ENCODE assay signal across 8 cellular contexts in genomic region chr10:58267713-58268453, GRCh38. TPM values are rescaled to one million over a fixed set of nuclear protein-coding genes. Genes with fewer than 3 reads are reported as not detected.
A peak's percentile ranks its signal among the peaks of the same experiment; 100 is the strongest.
DNase-seq lines count a peak whose midpoint lies in the region; ATAC-seq, FAIRE-seq and TF ChIP-seq lines count a peak whose summit lies in the region.

Gene IPMK, minus strand, starts transcription at chr10:58267894. Its CDS starts 283 bp downstream, at chr10:58267611.

- no peaks in the 10 kb centered on the region for H3K27me3 Mint-ChIP-seq in T-cell

- H3K4me1 Mint-ChIP-seq in T-cell: peaks cover 50 to 53% (median 51%) of the 10 kb centered on the region in 3 donors

- no peak for TF ChIP-seq CTCF in adrenal gland (IDR thresholded peaks at IDR 0.05)
- TF ChIP-seq CTCF in left ventricle myocardium inferior (IDR thresholded peaks at IDR 0.05; ENCODE audit: borderline replicate concordance): no peak
- no peak for TF ChIP-seq CTCF in psoas muscle (IDR thresholded peaks at IDR 0.05)

- CTCF ChIA-PET in T-cell (lab: Charles Lee): interaction anchor here (0.6 to 2.3 kb wide), 4 partner anchors 23 to 118 kb away, joined by 3 to 15 read pairs (median 4); partner anchors contain the start of gene TFAM (in 1 of the 2)

- TF ChIP-seq POLR2A in GM12891 (IDR thresholded peaks at IDR 0.05; ENCODE audit: low read depth, low read length) (no peak), adrenal gland (IDR thresholded peaks at IDR 0.05) (peak; percentile 86 to 89)

- peak within 1 kb of the TSS; percentile 96 to 99 (median 97) for H3K4me3 Mint-ChIP-seq in T-cell

- DNase-seq in GM12891 (ENCODE audit: insufficient read length, low spot score) (peak; percentile 56), NCI-H1105 treated with DMSO at 0.1 percent for 48 hours (lab: John Stamatoyannopoulos, UW) (peak; percentile 62), T-cell (peak; percentile 87 to 97 (median 93)), adrenal gland (peak; percentile 96 to 97 (median 96)), left ventricle myocardium inferior (peak; percentile 96), psoas muscle (peak; percentile 95 to 98)

- no peaks in the 10 kb centered on the region for H3K9me3 Mint-ChIP-seq in T-cell

- H3K9me3 ChIP-seq in adrenal gland (replicated peaks in 1 of 3) (no peaks in the 10 kb centered on the region), left ventricle myocardium inferior (replicated peaks) (no peaks in the 10 kb centered on the region), psoas muscle (no peaks in the 10 kb centered on the region)

- POLR2A ChIA-PET in T-cell (lab: Charles Lee): no interaction called here

- H3K27ac ChIP-seq in adrenal gland (peak within 1 kb of the TSS; percentile 93 to 96 (median 94)), left ventricle myocardium inferior (replicated peaks) (peak within 1 kb of the TSS; percentile 93), psoas muscle (peak within 1 kb of the TSS; percentile 97), urinary bladder (ENCODE audit: low read depth) (peak within 1 kb of the TSS; percentile 97)

- H3K36me3 ChIP-seq in adrenal gland (replicated peaks in 1 of 2) (no peaks in the 10 kb centered on the region), left ventricle myocardium inferior (no peaks in the 10 kb centered on the region), psoas muscle (ENCODE audit: insufficient read depth in 1 of 2, low read depth in 1 of 2) (no peaks in the 10 kb centered on the region), urinary bladder (ENCODE audit: insufficient read depth) (no peaks in the 10 kb centered on the region)

- intact Hi-C loops in adrenal gland (cut with DNase I): no loop called here
- intact Hi-C loops in left ventricle myocardium inferior (cut with micrococcal nuclease): no loop called here
- intact Hi-C loops in psoas muscle (cut with DNase I): no loop called here

- WGBS in adrenal gland, 4 donors: 0 to 1% (median 1%) methylated on average over 23 to 76 of the region's 76 CpGs
- 0 to 1% (median 0%) methylated on average over 33 to 76 of the region's 76 CpGs for WGBS in psoas muscle, 3 donors
- under 1% methylated on average over 76 of the region's 76 CpGs for WGBS in urinary bladder

- ATAC-seq in HG02678 (IDR thresholded peaks at IDR 0.05; ENCODE audit: unreplicated experiment) (peak; percentile 60), T-cell (replicated peaks in 1 of 4) (peak; percentile 71 to 75 (median 74)), psoas muscle (peak; percentile 81 to 86 (median 86))

- H3K27ac Mint-ChIP-seq in T-cell: peak within 1 kb of the TSS; percentile 91 to 94

- FAIRE-seq in GM12891 (lab: Jason Lieb, UNC): peak; percentile 83

- H3K27me3 ChIP-seq in adrenal gland (no peaks in the 10 kb centered on the region), left ventricle myocardium inferior (ENCODE audit: low read depth) (no peaks in the 10 kb centered on the region), psoas muscle (ENCODE audit: insufficient read depth in 3 of 3, low read length in 2 of 3) (no peaks in the 10 kb centered on the region)

- no peaks in the 10 kb centered on the region for H3K36me3 Mint-ChIP-seq in T-cell

- H3K4me1 ChIP-seq in adrenal gland (replicated peaks in 1 of 2) (peaks cover 0 to 28% of the 10 kb centered on the region in 2 donors), left ventricle myocardium inferior (peaks cover 67% of the 10 kb centered on the region), psoas muscle (peaks cover 32% of the 10 kb centered on the region), urinary bladder (ENCODE audit: insufficient read depth) (no peaks in the 10 kb centered on the region)

- H3K4me3 ChIP-seq in adrenal gland (peak within 1 kb of the TSS; percentile 48 to 74 (median 64)), left ventricle myocardium inferior (peak within 1 kb of the TSS; percentile 87), psoas muscle (peak within 1 kb of the TSS; percentile 90), urinary bladder (ENCODE audit: low read depth, low read length) (peak within 1 kb of the TSS; percentile 80)

TF ChIP-seq in GM12891, 5 proteins besides CTCF, POLR2A, EP300 and RAD21:
- TF ChIP-seq TAF1 (IDR thresholded peaks at IDR 0.05; ENCODE audit: low read depth, low read length): no peak
- TF ChIP-seq PAX5 (IDR thresholded peaks at IDR 0.05; ENCODE audit: insufficient read depth, low read length, severe bottlenecking): no peak
- TF ChIP-seq SPI1 (IDR thresholded peaks at IDR 0.05; ENCODE audit: low read depth, low read length): no peak
- peak; percentile 51; the same call in 1 of the 2 replicates for TF ChIP-seq POLR2AphosphoS5 (IDR thresholded peaks at IDR 0.05; ENCODE audit: low read depth, low read length)
- 0 out of 2 replicates have a peak, but pooled peaks have one; percentile 25 for TF ChIP-seq POU2F2 (IDR thresholded peaks at IDR 0.05; ENCODE audit: low read depth, low read length)

RNA-seq across cellular contexts. Expression of gene IPMK, which starts in this region (rescaled TPM):
- polyA plus RNA-seq in GM12891 (2012; ENCODE audit: low read depth, missing spikeins): 1.6 TPM
- total RNA-seq in T-cell (1 to 10 TPM; 3.7 to 5.3 (median 4.3) TPM), adrenal gland (1 to 10 TPM; 2.0 to 6.6 (median 5.1) TPM), left ventricle myocardium inferior (2.3 TPM), psoas muscle (10 to 100 TPM in 1 of 4 donors, 1 to 10 TPM in 3; 3.7 to 10.8 (median 4.4) TPM), urinary bladder (14.8 TPM)
- polyA plus RNA-seq in adrenal gland (1 to 10 TPM; 1.0 to 4.6 (median 1.3) TPM), psoas muscle (1 to 10 TPM; 2.3 to 5.6 (median 2.6) TPM), urinary bladder (3.0 TPM)

Comparison
In these comparisons a context has a peak if more than half of its experiments do, and no peak if none do; other contexts are left out.
1. Peak in every context shown above with its lines: DNase-seq, ATAC-seq, H3K4me3 ChIP-seq and H3K27ac ChIP-seq.